ENCODE assay signal across 30 cellular contexts in the genomic region with DNA sequence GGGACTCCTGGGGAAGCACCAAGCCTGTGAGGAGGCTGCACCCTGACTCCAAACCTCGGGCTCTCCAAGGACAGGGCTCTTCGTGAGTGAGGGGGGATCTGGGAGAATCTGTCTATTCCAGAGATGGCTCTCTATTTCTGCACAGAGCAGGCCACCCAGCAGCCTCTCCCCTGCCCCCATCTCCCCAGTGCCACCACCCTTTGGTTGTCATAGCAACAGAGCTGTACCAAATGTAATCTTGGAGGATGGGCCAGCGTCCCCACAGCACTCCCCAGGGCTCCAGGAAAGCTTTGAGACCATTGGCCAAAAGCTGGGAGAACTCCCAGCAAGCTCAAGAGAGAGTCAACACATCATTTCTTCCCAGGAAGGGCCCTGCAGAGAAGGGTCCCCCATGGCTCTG. TPM values are rescaled to one million over a fixed set of nuclear protein-coding genes. Genes with fewer than 3 reads are reported as not detected.
"Had no signal": no experiment of that assay in that cellular context is flagged by ENCODE, and none has a peak within 500 bp of the region (broad histone marks: within the 10 kb centered on the region; RNA-seq: fewer than 3 reads in every experiment).

No MANE protein-coding gene starts in this region.

- H2AFZ ChIP-seq: neural progenitor cell, parathyroid adenoma had no signal

- H3K27me3 ChIP-seq: left lung, neural progenitor cell, transverse colon had no signal

- H3K79me2 ChIP-seq: parathyroid adenoma had no signal

- H3K9me3 Mint-ChIP-seq: immature natural killer cell; memory B cell; mesothelial cell of epicardium; natural killer cell; stimulated activated naive B cell treated with anti-CD40 and anti-IgM and Interleukin-4, amounts not matched to agents 10 μg/mL and 1 μg/mL and 100 μg/mL, for 72 hours; stimulated activated naive CD8-positive, alpha-beta T cell treated with anti-CD3 and anti-CD28 coated beads, Interleukin-15, amount 100 ng/mL, for 72 hours had no signal

- H3K4me3 Mint-ChIP-seq: immature natural killer cell; memory B cell; mesothelial cell of epicardium; natural killer cell; stimulated activated naive B cell treated with anti-CD40 and anti-IgM and Interleukin-4, amounts not matched to agents 10 μg/mL and 1 μg/mL and 100 μg/mL, for 72 hours; stimulated activated naive CD8-positive, alpha-beta T cell treated with anti-CD3 and anti-CD28 coated beads, Interleukin-15, amount 100 ng/mL, for 72 hours had no signal

- H3K27ac ChIP-seq: esophagus squamous epithelium, gastroesophageal sphincter, left lung, lower lobe of right lung, neural progenitor cell, parathyroid adenoma, psoas muscle, thoracic aorta, transverse colon had no signal

- H3K36me3 ChIP-seq: esophagus squamous epithelium, gastroesophageal sphincter, left lung, lower lobe of right lung, neural progenitor cell, thoracic aorta, transverse colon had no signal

- H3K4me3 ChIP-seq: esophagus squamous epithelium, gastroesophageal sphincter, left lung, lower lobe of right lung, neural progenitor cell, psoas muscle, thoracic aorta, transverse colon had no signal

- DNase-seq: dermis blood vessel endothelial cell; esophagus squamous epithelium; foreskin fibroblast; glutamatergic neuron; immature natural killer cell; left lung; lower lobe of right lung; natural killer cell; occipital lobe; psoas muscle; retina; stimulated activated CD4-positive, alpha-beta T cell treated with anti-CD3 and anti-CD28 coated beads, Interleukin-2, amount 100 ng/mL, for 24 hours; stimulated activated CD4-positive, alpha-beta T cell treated with anti-CD3 and anti-CD28 coated beads, Interleukin-4, amount 100 ng/mL, for 4 hours; stimulated activated naive B cell treated with anti-CD40 and anti-IgM and Interleukin-4, amounts not matched to agents 10 μg/mL and 1 μg/mL and 100 μg/mL, for 72 hours; stimulated activated naive CD8-positive, alpha-beta T cell treated with anti-CD3 and anti-CD28 coated beads, Interleukin-15, amount 100 ng/mL, for 72 hours; transverse colon had no signal

- FAIRE-seq: colon, keratinocyte had no signal

- H3K4me1 Mint-ChIP-seq: immature natural killer cell; mesothelial cell of epicardium; natural killer cell; stimulated activated naive CD8-positive, alpha-beta T cell treated with anti-CD3 and anti-CD28 coated beads, Interleukin-15, amount 100 ng/mL, for 72 hours had no signal

- ATAC-seq: gastroesophageal sphincter; left lung; lower lobe of right lung; natural killer cell; psoas muscle; sciatic nerve; stimulated activated naive B cell treated with anti-CD40 and anti-IgM and Interleukin-4, amounts not matched to agents 10 μg/mL and 1 μg/mL and 100 μg/mL, for 72 hours; stimulated activated naive CD8-positive, alpha-beta T cell treated with anti-CD3 and anti-CD28 coated beads, Interleukin-15, amount 100 ng/mL, for 72 hours had no signal

- H3K36me3 Mint-ChIP-seq: immature natural killer cell; memory B cell; mesothelial cell of epicardium; natural killer cell; neural progenitor cell; stimulated activated naive B cell treated with anti-CD40 and anti-IgM and Interleukin-4, amounts not matched to agents 10 μg/mL and 1 μg/mL and 100 μg/mL, for 72 hours had no signal

- H3K4me1 ChIP-seq: esophagus squamous epithelium, gastroesophageal sphincter, left lung, lower lobe of right lung, parathyroid adenoma, psoas muscle, transverse colon had no signal

- H3K9me3 ChIP-seq: esophagus squamous epithelium, gastroesophageal sphincter, left lung, lower lobe of right lung, psoas muscle, thoracic aorta, transverse colon had no signal

- H3K27ac Mint-ChIP-seq: immature natural killer cell; memory B cell; mesothelial cell of epicardium; natural killer cell; stimulated activated naive B cell treated with anti-CD40 and anti-IgM and Interleukin-4, amounts not matched to agents 10 μg/mL and 1 μg/mL and 100 μg/mL, for 72 hours; stimulated activated naive CD8-positive, alpha-beta T cell treated with anti-CD3 and anti-CD28 coated beads, Interleukin-15, amount 100 ng/mL, for 72 hours had no signal

- H3K9ac ChIP-seq: neural progenitor cell, parathyroid adenoma had no signal

- H3K4me2 ChIP-seq: neural progenitor cell had no signal

RNA-seq across cellular contexts. Expression of a gene that starts 49.3 kb away (rescaled TPM):
- total RNA-seq: dermis blood vessel endothelial cell, epithelial cell of proximal tubule, esophagus squamous epithelium, gastroesophageal sphincter, left lung, lower lobe of right lung, mesothelial cell of epicardium, myocyte, natural killer cell, sciatic nerve, skeletal muscle tissue, subcutaneous adipose tissue, thoracic aorta, transverse colon, ureter had no signal
- polyA plus RNA-seq: immature natural killer cell, keratinocyte had no signal
